In the genomic region with DNA sequence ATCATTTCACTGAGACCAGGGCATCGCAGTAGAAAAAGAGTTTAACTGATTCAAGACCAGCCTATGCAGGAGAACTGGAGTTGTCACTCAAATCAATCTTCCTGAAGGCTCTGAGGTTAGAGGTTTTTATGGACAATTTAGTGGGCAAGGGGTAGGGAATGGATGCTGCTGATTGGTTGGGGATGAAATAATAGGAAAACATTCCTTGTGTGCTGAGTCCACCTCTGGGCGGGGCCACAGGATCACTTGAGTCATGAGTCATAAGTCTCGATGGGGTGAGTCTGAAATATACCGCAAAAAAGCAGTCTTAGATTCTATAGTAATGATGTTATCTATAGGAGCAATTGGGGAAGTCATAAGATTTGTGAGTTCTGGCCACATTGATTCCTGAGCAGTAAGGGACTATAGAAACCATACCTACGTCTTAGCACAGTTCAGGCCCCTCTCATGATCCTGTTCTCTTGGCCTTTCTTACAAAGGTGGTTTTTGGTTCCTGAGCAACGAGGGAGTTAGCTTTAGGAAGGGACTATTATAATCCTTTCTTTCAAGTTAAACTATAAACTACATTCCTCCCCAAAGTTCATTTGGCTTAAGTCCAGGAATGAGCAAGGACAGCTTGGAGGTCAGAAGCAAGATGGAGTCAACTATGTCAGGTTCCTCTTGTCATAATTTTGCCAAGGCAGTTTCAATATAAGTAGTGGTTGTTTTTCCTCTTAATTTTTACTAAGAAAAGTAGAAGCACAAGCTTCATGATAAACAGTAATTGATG, we compare ENCODE assay signal across 1 cellular context.
A peak's percentile ranks its signal among the peaks of the same experiment; 100 is the strongest.
TF ChIP-seq lines count a peak whose summit lies in the region.

No MANE protein-coding gene starts in this region.

TF ChIP-seq in HEK293, 187 proteins besides CTCF, POLR2A, EP300 and RAD21 (continued from another document):
- TF ChIP-seq ZNF701 (tag by site-specific recombination; IDR thresholded peaks at IDR 0.05): no peak
- 0 out of 2 replicates have a peak, but pooled peaks have one; percentile 33 for TF ChIP-seq PATZ1 (tag by site-specific recombination; IDR thresholded peaks at IDR 0.05)
- no peak for TF ChIP-seq ZNF561 (tag by site-specific recombination; IDR thresholded peaks at IDR 0.05; ENCODE audit: borderline replicate concordance)
